Comparison of ENCODE assay signal across 21 cellular contexts in genomic region chr1:210441028-210441427, GRCh38.
A peak's percentile ranks its signal among the peaks of the same experiment; 100 is the strongest.
DNase-seq lines count a peak whose midpoint lies in the region; TF ChIP-seq lines count a peak whose summit lies in the region.
"Had no signal": no experiment of that assay in that cellular context is flagged by ENCODE, and none has a peak within 500 bp of the region (broad histone marks: within the 10 kb centered on the region; RNA-seq: fewer than 3 reads in every experiment).

No MANE protein-coding gene starts in this region.

- H3K4me3 ChIP-seq in Peyer's patch, result no peak overlapping the region
- no peak overlapping the region for H3K4me3 ChIP-seq in CD4-positive, alpha-beta memory T cell (ENCODE audit: low read length in 2 of 2)
- H3K4me3 ChIP-seq: BLaER1 treated with 17β-estradiol and CSF1 and Interleukin-3, amounts not matched to agents 10 nM and 100 nM; upper lobe of left lung had no signal

- TF ChIP-seq CTCF in chondrocyte (IDR thresholded peaks at IDR 0.05) (peak; percentile 26), Peyer's patch (IDR thresholded peaks at IDR 0.05) (no peak)

- DNase-seq in DMS153 (lab: John Stamatoyannopoulos, UW) (peak; percentile 28), DMS153 treated with DMSO at 0.1 percent for 48 hours (lab: John Stamatoyannopoulos, UW; ENCODE audit: unreplicated experiment) (no peak), NCI-H2171 (lab: John Stamatoyannopoulos, UW) (peak; percentile 13), chondrocyte (ENCODE audit: low spot score) (no peak), renal cortical epithelial cell (ENCODE audit: low read depth) (peak; percentile 24), Peyer's patch (no peak), HCEC 1CT (no peak)
- no peak for DNase-seq in CD4-positive, alpha-beta memory T cell
- DNase-seq: 8988T; activated CD4-positive, alpha-beta T cell treated with anti-CD3 and anti-CD28 coated beads, Interleukin-2, amount 50 U/mL, for 1 hour; GF-D8; MM.1S; NCI-H187 treated with DMSO at 0.1 percent for 48 hours; NCI-H510A treated with DMSO at 0.1 percent for 48 hours; occipital lobe; Right ventricle myocardium superior; stimulated activated CD8-positive, alpha-beta memory T cell treated with anti-CD3 and anti-CD28 coated beads, Interleukin-4, amount 100 ng/mL, for 48 hours; upper lobe of left lung had no signal

- H3K36me3 ChIP-seq in Peyer's patch, result no peaks in the 10 kb centered on the region
- H3K36me3 ChIP-seq in CD4-positive, alpha-beta memory T cell (ENCODE audit: insufficient read depth, low read length), result no peaks in the 10 kb centered on the region
- H3K36me3 ChIP-seq: BLaER1 treated with 17β-estradiol and CSF1 and Interleukin-3, amounts not matched to agents 10 nM and 100 nM; upper lobe of left lung had no signal

- H3K27ac ChIP-seq in Peyer's patch, result no peak overlapping the region
- H3K27ac ChIP-seq in CD4-positive, alpha-beta memory T cell (ENCODE audit: low read depth, low read length), result no peak overlapping the region
- H3K27ac ChIP-seq: BLaER1 treated with 17β-estradiol and CSF1 and Interleukin-3, amounts not matched to agents 10 nM and 100 nM; HL-60; upper lobe of left lung had no signal

- TF ChIP-seq POLR2A in Peyer's patch (IDR thresholded peaks at IDR 0.05), result no peak

- H3K4me3 Mint-ChIP-seq in chondrocyte (ENCODE audit: unreplicated experiment), result no peak overlapping the region
- no peak overlapping the region for H3K4me3 Mint-ChIP-seq in CD4-positive, alpha-beta memory T cell
- H3K4me3 Mint-ChIP-seq: dendritic cell treated with granulocyte-macrophage colony-stimulating factor and Interleukin-4, amounts not matched to agents 40 ng/mL and 50 ng/mL, for 4 days had no signal

- peak overlapping the region; percentile 41 for H3K27ac Mint-ChIP-seq in chondrocyte (ENCODE audit: unreplicated experiment)
- no peak overlapping the region for H3K27ac Mint-ChIP-seq in CD4-positive, alpha-beta memory T cell
- H3K27ac Mint-ChIP-seq: dendritic cell treated with granulocyte-macrophage colony-stimulating factor and Interleukin-4, amounts not matched to agents 40 ng/mL and 50 ng/mL, for 4 days had no signal

- H3K9me3 ChIP-seq in Peyer's patch, result no peaks in the 10 kb centered on the region
- no peaks in the 10 kb centered on the region for H3K9me3 ChIP-seq in CD4-positive, alpha-beta memory T cell (ENCODE audit: control insufficient read depth in 1 of 2, low read length in 2 of 2)
- H3K9me3 ChIP-seq: BLaER1 treated with 17β-estradiol and CSF1 and Interleukin-3, amounts not matched to agents 10 nM and 100 nM; upper lobe of left lung had no signal

- no peaks in the 10 kb centered on the region for H3K27me3 ChIP-seq in Peyer's patch
- H3K27me3 ChIP-seq in CD4-positive, alpha-beta memory T cell (ENCODE audit: insufficient read depth, low read length), result no peaks in the 10 kb centered on the region
- H3K27me3 ChIP-seq: BLaER1 treated with 17β-estradiol and CSF1 and Interleukin-3, amounts not matched to agents 10 nM and 100 nM; upper lobe of left lung had no signal

- H3K9me3 Mint-ChIP-seq in chondrocyte (ENCODE audit: low read depth), result peaks cover 4% of the 10 kb centered on the region
- no peaks in the 10 kb centered on the region for H3K9me3 Mint-ChIP-seq in CD4-positive, alpha-beta memory T cell
- H3K9me3 Mint-ChIP-seq: dendritic cell treated with granulocyte-macrophage colony-stimulating factor and Interleukin-4, amounts not matched to agents 40 ng/mL and 50 ng/mL, for 4 days had no signal

- CTCF ChIA-PET in CD4-positive, alpha-beta memory T cell (lab: Charles Lee; ENCODE audit: partially characterized antibody), result no interaction called here

- H3K4me1 ChIP-seq in Peyer's patch, result no peaks in the 10 kb centered on the region
- peaks cover 5% of the 10 kb centered on the region for H3K4me1 ChIP-seq in CD4-positive, alpha-beta memory T cell (ENCODE audit: insufficient read depth, low read length)

- intact Hi-C loops in CD4-positive, alpha-beta memory T cell (cut with micrococcal nuclease), result loop anchor here (10.0 kb wide), 1 partner anchor 884 kb away; the partner anchor contains the start of gene TRAF5

- peaks cover 41% of the 10 kb centered on the region for H3K4me1 Mint-ChIP-seq in chondrocyte (ENCODE audit: low read depth)
- H3K4me1 Mint-ChIP-seq in CD4-positive, alpha-beta memory T cell, result peaks cover 0 to 7% (median 3%) of the 10 kb centered on the region in 4 donors

- POLR2A ChIA-PET in CD4-positive, alpha-beta memory T cell (lab: Charles Lee; ENCODE audit: partially characterized antibody), result no interaction called here

- H3K27me3 Mint-ChIP-seq in chondrocyte (ENCODE audit: low read depth), result no peaks in the 10 kb centered on the region
- H3K27me3 Mint-ChIP-seq in CD4-positive, alpha-beta memory T cell, result no peaks in the 10 kb centered on the region
- H3K27me3 Mint-ChIP-seq: dendritic cell treated with granulocyte-macrophage colony-stimulating factor and Interleukin-4, amounts not matched to agents 40 ng/mL and 50 ng/mL, for 4 days had no signal

- no peaks in the 10 kb centered on the region for H3K36me3 Mint-ChIP-seq in chondrocyte (ENCODE audit: low read depth)
- H3K36me3 Mint-ChIP-seq in CD4-positive, alpha-beta memory T cell, result peaks cover 0 to 16% of the 10 kb centered on the region in 2 donors

Comparison
In these comparisons a context has a peak if more than half of its experiments do, and no peak if none do; other contexts are left out.
1. DNase-seq: peak in DMS153 (single experiment), NCI-H2171 (single experiment) and renal cortical epithelial cell (single experiment); none in DMS153 treated with DMSO at 0.1 percent for 48 hours (single experiment), chondrocyte (single experiment), Peyer's patch (0 of 3), CD4-positive, alpha-beta memory T cell (0 of 5) and HCEC 1CT (single experiment).